38 cellular contexts compared by ENCODE assay signal in genomic region chr4:141962486-141962885, GRCh38.
"Had no signal": no experiment of that assay in that cellular context is flagged by ENCODE, and none has a peak within 500 bp of the region (broad histone marks: within the 10 kb centered on the region; RNA-seq: fewer than 3 reads in every experiment).

No MANE protein-coding gene starts in this region.

- H3K4me3 ChIP-seq: adrenal gland, ascending aorta, body of pancreas, breast epithelium, cardiac muscle cell had no signal

- H3K4me1 ChIP-seq: adrenal gland, ascending aorta, body of pancreas, breast epithelium had no signal

- H3K9me3 ChIP-seq: adrenal gland, ascending aorta, body of pancreas, breast epithelium had no signal

- H3K27me3 Mint-ChIP-seq: activated naive CD8-positive, alpha-beta T cell treated with anti-CD3 and anti-CD28 coated beads, Interleukin-2, amount 50 U/mL, for 24 hours; brain had no signal

- H3K9me3 Mint-ChIP-seq: activated naive CD4-positive, alpha-beta T cell treated with anti-CD3 and anti-CD28 coated beads for 36 hours; activated naive CD4-positive, alpha-beta T cell treated with anti-CD3 and anti-CD28 coated beads, Interleukin-2, amount 10 ng/mL, durations not matched to agents 7 days and 5 days; activated T-helper 1 cell treated with anti-CD3 and anti-CD28 coated beads, Interleukin-12 subunit alpha, Interleukin-12 subunit beta, Interleukin-2, Interleukin-4 antibody, amounts not matched to agents 30 ng/mL and 10 ng/mL and 1 ng/mL, durations not matched to agents 14 hours and 24 hours and 36 hours; activated T-helper 2 cell treated with anti-CD3 and anti-CD28 coated beads, Interferon-gamma antibody, Interleukin-2, Interleukin-4, amounts not matched to agents 10 μg/mL and 5 μg/mL and 100 μg/mL, durations not matched to agents 14 hours and 24 hours and 36 hours had no signal

- H3K27ac Mint-ChIP-seq: activated naive CD4-positive, alpha-beta T cell treated with anti-CD3 and anti-CD28 coated beads for 36 hours; activated naive CD4-positive, alpha-beta T cell treated with anti-CD3 and anti-CD28 coated beads, Interleukin-2, amount 10 ng/mL, durations not matched to agents 7 days and 5 days; activated naive CD4-positive, alpha-beta T cell treated with anti-CD3 and anti-CD28 coated beads, Interleukin-2, amount 50 U/mL, for 24 hours; activated naive CD4-positive, alpha-beta T cell treated with anti-CD3 and anti-CD28 coated beads, Interleukin-2, amount 50 U/mL, for 72 hours; activated naive CD8-positive, alpha-beta T cell; activated naive CD8-positive, alpha-beta T cell treated with anti-CD3 and anti-CD28 coated beads for 36 hours; activated naive CD8-positive, alpha-beta T cell treated with anti-CD3 and anti-CD28 coated beads, Interleukin-2, amount 10 ng/mL, durations not matched to agents 7 days and 5 days; activated naive CD8-positive, alpha-beta T cell treated with anti-CD3 and anti-CD28 coated beads, Interleukin-2, amount 50 U/mL, for 24 hours; activated T-cell treated with anti-CD3 and anti-CD28 coated beads, Interleukin-2, amount 50 U/mL, for 24 hours; activated T-cell treated with anti-CD3 and anti-CD28 coated beads, Interleukin-2, amount 50 U/mL, for 72 hours; activated T-helper 1 cell treated with anti-CD3 and anti-CD28 coated beads, Interleukin-12 subunit alpha, Interleukin-12 subunit beta, Interleukin-2, Interleukin-4 antibody, amounts not matched to agents 30 ng/mL and 10 ng/mL and 1 ng/mL, durations not matched to agents 14 hours and 24 hours and 36 hours; activated T-helper 17 cell treated with anti-CD3 and anti-CD28 coated beads, Interleukin-2, amount 50 U/mL, for 72 hours; activated T-helper 2 cell treated with anti-CD3 and anti-CD28 coated beads, Interferon-gamma antibody, Interleukin-2, Interleukin-4, amounts not matched to agents 10 μg/mL and 5 μg/mL and 100 μg/mL, durations not matched to agents 14 hours and 24 hours and 36 hours; brain had no signal

- H3K36me3 Mint-ChIP-seq: activated naive CD4-positive, alpha-beta T cell treated with anti-CD3 and anti-CD28 coated beads, Interleukin-2, amount 10 ng/mL, durations not matched to agents 7 days and 5 days; activated naive CD4-positive, alpha-beta T cell treated with anti-CD3 and anti-CD28 coated beads, Interleukin-2, amount 50 U/mL, for 24 hours; activated naive CD4-positive, alpha-beta T cell treated with anti-CD3 and anti-CD28 coated beads, Interleukin-2, amount 50 U/mL, for 72 hours; activated naive CD8-positive, alpha-beta T cell treated with anti-CD3 and anti-CD28 coated beads for 36 hours; activated naive CD8-positive, alpha-beta T cell treated with anti-CD3 and anti-CD28 coated beads, Interleukin-2, amount 10 ng/mL, durations not matched to agents 7 days and 5 days; brain had no signal

- DNase-seq: activated effector memory CD4-positive, alpha-beta T cell treated with anti-CD3 and anti-CD28 coated beads, Interleukin-2, amount 50 U/mL, for 16 hours; activated effector memory CD4-positive, alpha-beta T cell treated with Interleukin-2 at 50 U/mL for 16 hours; activated gamma-delta T cell; activated gamma-delta T cell treated with Interleukin-2 at 50 U/mL for 16 hours; activated naive CD4-positive, alpha-beta T cell; activated naive CD4-positive, alpha-beta T cell treated with anti-CD3 and anti-CD28 coated beads for 36 hours; activated naive CD4-positive, alpha-beta T cell treated with anti-CD3 and anti-CD28 coated beads, Interleukin-2, amount 10 ng/mL, durations not matched to agents 7 days and 5 days; activated naive CD4-positive, alpha-beta T cell treated with anti-CD3 and anti-CD28 coated beads, Interleukin-2, amount 50 U/mL, for 16 hours; activated naive CD4-positive, alpha-beta T cell treated with Interleukin-2 at 50 U/mL for 16 hours; activated naive CD8-positive, alpha-beta T cell treated with anti-CD3 and anti-CD28 coated beads for 36 hours; activated naive CD8-positive, alpha-beta T cell treated with anti-CD3 and anti-CD28 coated beads, Interleukin-2, amount 10 ng/mL, durations not matched to agents 7 days and 5 days; activated naive CD8-positive, alpha-beta T cell treated with anti-CD3 and anti-CD28 coated beads, Interleukin-2, amount 50 U/mL, for 24 hours; activated T-cell treated with anti-CD3 and anti-CD28 coated beads, Interleukin-2, amount 50 U/mL, for 1 hour; activated T-cell treated with anti-CD3 and anti-CD28 coated beads, Interleukin-2, amount 50 U/mL, for 24 hours; activated T-cell treated with anti-CD3 and anti-CD28 coated beads, Interleukin-2, amount 50 U/mL, for 4 hours; activated T-cell treated with anti-CD3 and anti-CD28 coated beads, Interleukin-2, amount 50 U/mL, for 48 hours; activated T-cell treated with anti-CD3 and anti-CD28 coated beads, Interleukin-2, amount 50 U/mL, for 72 hours; adrenal gland; amniotic stem cell; amygdala; anterior cingulate cortex; aorta; body of pancreas; brain microvascular endothelial cell; caudate nucleus; central memory CD4-positive, alpha-beta T cell; cerebellar nuclear complex had no signal

- H3K4me1 Mint-ChIP-seq: activated naive CD4-positive, alpha-beta T cell treated with anti-CD3 and anti-CD28 coated beads, Interleukin-2, amount 10 ng/mL, durations not matched to agents 7 days and 5 days; activated naive CD4-positive, alpha-beta T cell treated with anti-CD3 and anti-CD28 coated beads, Interleukin-2, amount 50 U/mL, for 24 hours; activated naive CD8-positive, alpha-beta T cell treated with anti-CD3 and anti-CD28 coated beads for 36 hours; activated naive CD8-positive, alpha-beta T cell treated with anti-CD3 and anti-CD28 coated beads, Interleukin-2, amount 10 ng/mL, durations not matched to agents 7 days and 5 days; activated naive CD8-positive, alpha-beta T cell treated with anti-CD3 and anti-CD28 coated beads, Interleukin-2, amount 50 U/mL, for 24 hours; activated T-helper 17 cell treated with anti-CD3 and anti-CD28 coated beads, Interleukin-2, amount 50 U/mL, for 72 hours; central memory CD8-positive, alpha-beta T cell had no signal

- H3K36me3 ChIP-seq: adrenal gland, ascending aorta, brain microvascular endothelial cell, breast epithelium, cardiac muscle cell had no signal

- ATAC-seq: activated naive CD4-positive, alpha-beta T cell treated with anti-CD3 and anti-CD28 coated beads, Interleukin-2, amount 50 U/mL, for 72 hours; activated naive CD8-positive, alpha-beta T cell treated with anti-CD3 and anti-CD28 coated beads, Interleukin-2, amount 50 U/mL, for 24 hours; activated T-cell treated with anti-CD3 and anti-CD28 coated beads, Interleukin-2, amount 50 U/mL, for 4 hours; activated T-cell treated with anti-CD3 and anti-CD28 coated beads, Interleukin-2, amount 50 U/mL, for 72 hours; activated T-helper 17 cell treated with anti-CD3 and anti-CD28 coated beads, Interleukin-2, amount 50 U/mL, for 72 hours; body of pancreas had no signal

- H3K27ac ChIP-seq: adrenal gland, ascending aorta, body of pancreas, brain microvascular endothelial cell, breast epithelium, cardiac muscle cell had no signal

- H3K27me3 ChIP-seq: adrenal gland, ascending aorta, body of pancreas, brain microvascular endothelial cell, breast epithelium, cardiac muscle cell had no signal

- H3K4me3 Mint-ChIP-seq: activated naive CD4-positive, alpha-beta T cell treated with anti-CD3 and anti-CD28 coated beads for 36 hours; activated naive CD4-positive, alpha-beta T cell treated with anti-CD3 and anti-CD28 coated beads, Interleukin-2, amount 10 ng/mL, durations not matched to agents 7 days and 5 days; activated naive CD4-positive, alpha-beta T cell treated with anti-CD3 and anti-CD28 coated beads, Interleukin-2, amount 50 U/mL, for 24 hours; activated naive CD8-positive, alpha-beta T cell; activated naive CD8-positive, alpha-beta T cell treated with anti-CD3 and anti-CD28 coated beads for 36 hours; activated naive CD8-positive, alpha-beta T cell treated with anti-CD3 and anti-CD28 coated beads, Interleukin-2, amount 10 ng/mL, durations not matched to agents 7 days and 5 days; activated naive CD8-positive, alpha-beta T cell treated with anti-CD3 and anti-CD28 coated beads, Interleukin-2, amount 50 U/mL, for 24 hours; activated T-cell treated with anti-CD3 and anti-CD28 coated beads, Interleukin-2, amount 50 U/mL, for 24 hours; activated T-cell treated with anti-CD3 and anti-CD28 coated beads, Interleukin-2, amount 50 U/mL, for 4 hours; activated T-cell treated with anti-CD3 and anti-CD28 coated beads, Interleukin-2, amount 50 U/mL, for 72 hours; activated T-helper 1 cell treated with anti-CD3 and anti-CD28 coated beads, Interleukin-12 subunit alpha, Interleukin-12 subunit beta, Interleukin-2, Interleukin-4 antibody, amounts not matched to agents 30 ng/mL and 10 ng/mL and 1 ng/mL, durations not matched to agents 14 hours and 24 hours and 36 hours; activated T-helper 17 cell treated with anti-CD3 and anti-CD28 coated beads, Interleukin-2, amount 50 U/mL, for 72 hours; brain; central memory CD8-positive, alpha-beta T cell had no signal
